8 cellular contexts compared by ENCODE assay signal in the genomic region with DNA sequence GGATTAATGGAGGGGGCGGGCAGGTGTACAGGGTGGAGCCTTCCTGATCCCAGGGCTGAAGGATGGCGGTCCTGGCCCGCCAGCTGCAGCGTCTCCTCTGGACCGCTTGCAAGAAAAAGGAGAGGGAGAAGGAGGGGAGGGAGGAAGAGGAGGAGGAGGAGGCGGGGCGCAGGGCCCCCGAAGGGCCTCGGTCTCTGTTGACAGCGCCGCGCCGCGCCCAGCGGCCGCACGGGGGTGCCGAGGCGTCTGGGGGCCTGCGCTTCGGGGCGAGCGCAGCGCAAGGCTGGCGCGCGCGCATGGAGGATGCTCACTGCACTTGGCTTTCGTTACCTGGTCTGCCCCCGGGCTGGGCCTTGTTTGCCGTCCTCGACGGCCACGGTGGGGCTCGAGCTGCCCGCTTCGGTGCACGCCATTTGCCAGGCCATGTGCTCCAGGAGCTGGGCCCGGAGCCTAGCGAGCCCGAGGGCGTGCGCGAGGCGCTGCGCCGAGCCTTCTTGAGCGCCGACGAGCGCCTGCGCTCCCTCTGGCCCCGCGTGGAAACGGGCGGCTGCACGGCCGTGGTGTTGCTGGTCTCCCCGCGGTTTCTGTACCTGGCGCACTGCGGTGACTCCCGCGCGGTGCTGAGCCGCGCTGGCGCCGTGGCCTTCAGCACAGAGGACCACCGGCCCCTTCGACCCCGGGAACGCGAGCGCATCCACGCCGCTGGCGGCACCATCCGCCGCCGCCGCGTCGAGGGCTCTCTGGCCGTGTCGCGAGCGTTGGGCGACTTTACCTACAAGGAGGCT. TPM values are rescaled to one million over a fixed set of nuclear protein-coding genes. Genes with fewer than 3 reads are reported as not detected.
DNase-seq lines count a peak whose midpoint lies in the region; ATAC-seq and TF ChIP-seq lines count a peak whose summit lies in the region.

TSS of gene PPM1N (plus strand) at position 33 of the 785 bp plus-strand sequence. CDS start at position 63, 30 bp downstream.

- H3K9me3 ChIP-seq in MM.1S (replicated peaks; ENCODE audit: insufficient read depth, low read length) (no peaks in the 10 kb centered on the region), neutrophil (no peaks in the 10 kb centered on the region)

- peaks cover 7% of the 10 kb centered on the region for H3K36me3 Mint-ChIP-seq in activated CD4-positive, alpha-beta memory T cell treated with anti-CD3 and anti-CD28 coated beads, Interleukin-2, amount 10 ng/mL, durations not matched to agents 7 days and 5 days (ENCODE audit: low read depth)

- no peaks in the 10 kb centered on the region for H3K9me3 Mint-ChIP-seq in activated CD4-positive, alpha-beta memory T cell treated with anti-CD3 and anti-CD28 coated beads, Interleukin-2, amount 10 ng/mL, durations not matched to agents 7 days and 5 days

- peak within 1 kb of the TSS; percentile 81 for H3K4me3 Mint-ChIP-seq in activated CD4-positive, alpha-beta memory T cell treated with anti-CD3 and anti-CD28 coated beads, Interleukin-2, amount 10 ng/mL, durations not matched to agents 7 days and 5 days

- H3K27me3 Mint-ChIP-seq in activated CD4-positive, alpha-beta memory T cell treated with anti-CD3 and anti-CD28 coated beads, Interleukin-2, amount 10 ng/mL, durations not matched to agents 7 days and 5 days, result peaks cover 33% of the 10 kb centered on the region

- H3K36me3 ChIP-seq in MM.1S (replicated peaks; ENCODE audit: insufficient read depth, low read length), result no peaks in the 10 kb centered on the region
- H3K36me3 ChIP-seq in neutrophil, result no peaks in the 10 kb centered on the region

- H3K4me3 ChIP-seq in MM.1S (ENCODE audit: low read length) (peak within 1 kb of the TSS; percentile 64), neutrophil (ENCODE audit: low read depth in 1 of 2, low read length in 1 of 2) (peak within 1 kb of the TSS; percentile 77 to 82)

- in situ Hi-C loops in Caki2 (cut with HindIII; ENCODE audit: low pct_unique_long_range_greater_than_20kb, low sequenced_read_pairs), result no loop called here

- H3F3A ChIP-seq in MM.1S (ENCODE audit: insufficient read depth, low read length), result no peaks in the 10 kb centered on the region; the same call in 1 of the 2 replicates

- peak within 1 kb of the TSS; percentile 89 for H3K4me2 ChIP-seq in MM.1S (ENCODE audit: low read depth, low read length)

- CTCF ChIA-PET in activated CD4-positive, alpha-beta memory T cell treated with anti-CD3 and anti-CD28 coated beads, Interleukin-2, amount 10 ng/mL, durations not matched to agents 7 days and 5 days (lab: Charles Lee), result interaction anchor here (1.4 to 2.3 kb wide), 6 partner anchors 20 to 143 kb away, joined by 3 to 6 read pairs (median 4); no protein-coding TSS in a partner anchor

- H3K9me2 ChIP-seq in MM.1S (replicated peaks; ENCODE audit: insufficient read depth, low read length), result no peaks in the 10 kb centered on the region

- peak within 1 kb of the TSS; percentile 45 for H3K27ac Mint-ChIP-seq in activated CD4-positive, alpha-beta memory T cell treated with anti-CD3 and anti-CD28 coated beads, Interleukin-2, amount 10 ng/mL, durations not matched to agents 7 days and 5 days

- H3K4me1 ChIP-seq in MM.1S (ENCODE audit: low read length) (peaks cover 4% of the 10 kb centered on the region; the same call in 1 of the 2 replicates), neutrophil (ENCODE audit: control insufficient read depth in 1 of 2, insufficient read depth in 1 of 2, low read depth in 1 of 2, low read length in 1 of 2) (peaks cover 74 to 76% of the 10 kb centered on the region in 2 experiments)

- H2AFZ ChIP-seq in MM.1S (ENCODE audit: low read length), result peak within 1 kb of the TSS; percentile 85

- no peak for ATAC-seq in HG03565 (IDR thresholded peaks at IDR 0.05; ENCODE audit: unreplicated experiment)
- ATAC-seq in GM21576 (IDR thresholded peaks at IDR 0.05; ENCODE audit: unreplicated experiment), result no peak
- ATAC-seq in GM21786 (IDR thresholded peaks at IDR 0.05; ENCODE audit: unreplicated experiment), result no peak

- H3K79me2 ChIP-seq in MM.1S (ENCODE audit: low read length), result no peaks in the 10 kb centered on the region

- TF ChIP-seq CTCF in MM.1S (IDR thresholded peaks at IDR 0.05; ENCODE audit: low read length) (0 out of 2 replicates have a peak, but pooled peaks have one; percentile 11), neutrophil (IDR thresholded peaks at IDR 0.05) (no peak)

- H3K27me3 ChIP-seq in MM.1S (replicated peaks; ENCODE audit: insufficient read depth, low read length) (peaks cover 56% of the 10 kb centered on the region), neutrophil (peaks cover 55% of the 10 kb centered on the region)

- POLR2A ChIA-PET in activated CD4-positive, alpha-beta memory T cell treated with anti-CD3 and anti-CD28 coated beads, Interleukin-2, amount 10 ng/mL, durations not matched to agents 7 days and 5 days (lab: Charles Lee), result interaction anchor here (0.5 to 3.9 kb wide), 7 partner anchors 7 to 144 kb away, joined by 3 to 16 read pairs (median 4); partner anchors contain the start of genes OPA3 and VASP

- DNase-seq in Caki2 (ENCODE audit: low read depth) (no peak), MM.1S (no peak), erythroblast (lab: John Stamatoyannopoulos, UW) (peak; percentile 72)
- peak; percentile 72 for DNase-seq in activated CD4-positive, alpha-beta memory T cell treated with anti-CD3 and anti-CD28 coated beads, Interleukin-2, amount 10 ng/mL, durations not matched to agents 7 days and 5 days

- TF ChIP-seq POLR2A in erythroblast (IDR thresholded peaks at IDR 0.05; ENCODE audit: low read length), result no peak

- no peaks in the 10 kb centered on the region for H4K20me1 ChIP-seq in MM.1S (ENCODE audit: insufficient read depth, low read length)

- H3K27ac ChIP-seq in MM.1S (ENCODE audit: low read length), result no peak within 1 kb of the TSS
- H3K27ac ChIP-seq in neutrophil, result peak within 1 kb of the TSS; percentile 66

- peaks cover 52% of the 10 kb centered on the region for H3K4me1 Mint-ChIP-seq in activated CD4-positive, alpha-beta memory T cell treated with anti-CD3 and anti-CD28 coated beads, Interleukin-2, amount 10 ng/mL, durations not matched to agents 7 days and 5 days

- H3K9ac ChIP-seq in MM.1S (ENCODE audit: low read length), result no peak within 1 kb of the TSS

RNA-seq across cellular contexts. Expression of gene PPM1N, which starts in this region (rescaled TPM):
- total RNA-seq in Caki2 (2014; rRNA removed; shearing (Covaris generic); ENCODE audit: low replicate concordance), result 35.2 and 37.5 TPM in 2 replicates
- 1 to 10 TPM; 3.5 to 4.3 TPM for total RNA-seq in activated CD4-positive, alpha-beta memory T cell treated with anti-CD3 and anti-CD28 coated beads, Interleukin-2, amount 10 ng/mL, durations not matched to agents 7 days and 5 days

Comparison
In these comparisons a context has a peak if more than half of its experiments do, and no peak if none do; other contexts are left out.
1. DNase-seq: peak in activated CD4-positive, alpha-beta memory T cell treated with anti-CD3 and anti-CD28 coated beads, Interleukin-2, amount 10 ng/mL, durations not matched to agents 7 days and 5 days (single experiment) and erythroblast (2 of 2); none in Caki2 (single experiment) and MM.1S (single experiment).